1 cellular context compared by ENCODE assay signal in genomic region chr9:122382901-122383850, GRCh38.
TF ChIP-seq lines count a peak whose summit lies in the region.

No MANE protein-coding gene starts in this region.

TF ChIP-seq in HepG2, 621 proteins besides CTCF, POLR2A, EP300 and RAD21:
- TF ChIP-seq THAP9 (CRISPR knock-in tag; IDR thresholded peaks at IDR 0.05; ENCODE audit: borderline replicate concordance) (no peak), MED13 (CRISPR knock-in tag; IDR thresholded peaks at IDR 0.05) (no peak), NR2C2 (CRISPR knock-in tag; IDR thresholded peaks at IDR 0.05; ENCODE audit: borderline replicate concordance) (no peak), ZNF24 (IDR thresholded peaks at IDR 0.05) (no peak), HNF1B (CRISPR knock-in tag; IDR thresholded peaks at IDR 0.05) (no peak), CSRNP1 (CRISPR knock-in tag; IDR thresholded peaks at IDR 0.05) (no peak), RNF2 (conservative IDR thresholded peaks at IDR 0.05; ENCODE audit: low read depth) (no peak), HMG20B (CRISPR knock-in tag; conservative IDR thresholded peaks at IDR 0.05) (no peak), PAWR (CRISPR knock-in tag; IDR thresholded peaks at IDR 0.05; ENCODE audit: borderline replicate concordance) (no peak), ZBTB10 (CRISPR knock-in tag; IDR thresholded peaks at IDR 0.05; ENCODE audit: borderline replicate concordance) (no peak), RNF219 (CRISPR knock-in tag; IDR thresholded peaks at IDR 0.05) (no peak), RBM22 (optimal IDR thresholded peaks at IDR 0.05; ENCODE audit: low read length) (no peak)
